In the genomic region with DNA sequence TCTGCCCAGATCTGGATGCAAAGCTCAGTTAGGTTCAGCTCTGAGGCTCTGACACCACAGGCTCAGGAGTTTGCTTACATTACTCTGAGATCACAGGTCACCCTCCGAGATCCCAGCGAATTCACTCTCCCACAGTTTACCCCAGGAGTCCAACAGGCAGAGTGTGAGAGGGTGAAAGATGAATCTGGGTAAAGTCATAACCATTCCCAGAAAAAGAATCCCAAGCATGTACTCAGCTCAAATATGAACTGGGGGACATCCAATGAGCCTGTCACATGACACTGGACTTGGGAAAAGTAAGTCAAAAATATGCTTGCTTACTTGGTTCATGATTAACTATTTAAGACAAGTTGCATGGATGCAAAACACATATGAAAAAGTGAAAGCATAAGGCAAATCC, we compare ENCODE assay signal across 25 cellular contexts.
DNase-seq lines count a peak whose midpoint lies in the region; ATAC-seq and TF ChIP-seq lines count a peak whose summit lies in the region.
"Had no signal": no experiment of that assay in that cellular context is flagged by ENCODE, and none has a peak within 500 bp of the region (broad histone marks: within the 10 kb centered on the region; RNA-seq: fewer than 3 reads in every experiment).

No MANE protein-coding gene starts in this region.

- peak; percentile 47 for ATAC-seq in gastroesophageal sphincter
- no peak for ATAC-seq in GM19023 (IDR thresholded peaks at IDR 0.05; ENCODE audit: unreplicated experiment)
- ATAC-seq: activated T-cell treated with anti-CD3 and anti-CD28 coated beads, Interleukin-2, amount 50 U/mL, for 72 hours; esophagus mucosa; GM12878; heart right ventricle; stimulated activated naive CD8-positive, alpha-beta T cell treated with anti-CD3 and anti-CD28 coated beads, Interleukin-15, amount 100 ng/mL, for 72 hours had no signal

- TF ChIP-seq CTCF in astrocyte of the spinal cord (IDR thresholded peaks at IDR 0.05; ENCODE audit: low read depth, low read length) (no peak), gastroesophageal sphincter (IDR thresholded peaks at IDR 0.05) (no peak)

- in situ Hi-C loops in astrocyte of the spinal cord (cut with HindIII; ENCODE audit: low sequenced_read_pairs), result no loop called here

- H3K9me3 ChIP-seq in gastroesophageal sphincter, result no peaks in the 10 kb centered on the region
- H3K9me3 ChIP-seq: BLaER1, heart right ventricle, lower lobe of right lung, ovary, upper lobe of left lung had no signal

- no peaks in the 10 kb centered on the region for H3K27me3 ChIP-seq in gastroesophageal sphincter
- H3K27me3 ChIP-seq: BLaER1, heart right ventricle, ovary, upper lobe of left lung had no signal

- H3K4me3 ChIP-seq in astrocyte of the spinal cord (ENCODE audit: low read depth, low read length), result no peak overlapping the region
- H3K4me3 ChIP-seq in gastroesophageal sphincter, result no peak overlapping the region
- H3K4me3 ChIP-seq: BLaER1, GM12878, heart right ventricle, lower lobe of right lung, ovary, SK-N-MC, upper lobe of left lung had no signal

- no peak for TF ChIP-seq POLR2A in gastroesophageal sphincter (IDR thresholded peaks at IDR 0.05)

- TF ChIP-seq EP300 in gastroesophageal sphincter (IDR thresholded peaks at IDR 0.05), result no peak

- peaks cover 9 to 68% (median 24%) of the 10 kb centered on the region in 3 donors for H3K4me1 ChIP-seq in gastroesophageal sphincter
- H3K4me1 ChIP-seq: BLaER1 had no signal

- DNase-seq in GM04504 (ENCODE audit: low read depth) (peak; percentile 48), astrocyte of the spinal cord (ENCODE audit: low read depth, low spot score) (peak; percentile 56), stromal cell of bone marrow (ENCODE audit: low read depth) (peak; percentile 47), NCI-H2196 (lab: John Stamatoyannopoulos, UW; ENCODE audit: unreplicated experiment) (no peak), NCI-H345 (lab: John Stamatoyannopoulos, UW) (no peak), NCI-H82 treated with DMSO at 0.1 percent for 48 hours (lab: John Stamatoyannopoulos, UW; ENCODE audit: unreplicated experiment) (no peak)
- DNase-seq: activated CD8-positive, alpha-beta memory T cell treated with anti-CD3 and anti-CD28 coated beads for 24 hours; activated T-cell treated with anti-CD3 and anti-CD28 coated beads, Interleukin-2, amount 50 U/mL, for 72 hours; caudate nucleus; effector CD4-positive, alpha-beta T cell; heart right ventricle; lower lobe of right lung; NCI-H187 treated with DMSO at 0.1 percent for 48 hours; NCI-H446 treated with DMSO at 0.1 percent for 48 hours; NK-92 treated with Interleukin-12 subunit alpha and Interleukin-12 subunit beta, amount 100 ng/mL, for 24 hours; ovary; stimulated activated naive CD8-positive, alpha-beta T cell treated with anti-CD3 and anti-CD28 coated beads, Interleukin-15, amount 100 ng/mL, for 72 hours; T-helper 9 cell; upper lobe of left lung had no signal

- 8 to 20% methylated on average over 1 to 2 of the region's 2 CpGs for WGBS in gastroesophageal sphincter (ENCODE audit: low coverage in 1 of 2), 2 donors

- H3K36me3 ChIP-seq in gastroesophageal sphincter, result no peaks in the 10 kb centered on the region
- H3K36me3 ChIP-seq: BLaER1, heart right ventricle, lower lobe of right lung, ovary, upper lobe of left lung had no signal

- H3K27ac ChIP-seq in gastroesophageal sphincter, result peak overlapping the region; percentile 23 to 69 (median 46)
- H3K27ac ChIP-seq: BLaER1, heart right ventricle, lower lobe of right lung, ovary, SK-N-MC, upper lobe of left lung had no signal

Comparison
In these comparisons a context has a peak if more than half of its experiments do, and no peak if none do; other contexts are left out.
1. DNase-seq: peak in GM04504 (single experiment), astrocyte of the spinal cord (single experiment) and stromal cell of bone marrow (single experiment); none in NCI-H2196 (single experiment), NCI-H345 (single experiment) and NCI-H82 treated with DMSO at 0.1 percent for 48 hours (single experiment).